Comparison of ENCODE assay signal across 9 cellular contexts in genomic region chr22:30312053-30312452, GRCh38. TPM values are rescaled to one million over a fixed set of nuclear protein-coding genes. Genes with fewer than 3 reads are reported as not detected.
DNase-seq lines count a peak whose midpoint lies in the region; ATAC-seq and TF ChIP-seq lines count a peak whose summit lies in the region.
"Had no signal": no experiment of that assay in that cellular context is flagged by ENCODE, and none has a peak within 500 bp of the region (broad histone marks: within the 10 kb centered on the region; RNA-seq: fewer than 3 reads in every experiment).

No MANE protein-coding gene starts in this region.

- H3K4me3 ChIP-seq in DND-41 (ENCODE audit: low read depth in 1 of 2, low read length in 2 of 2) (no peak overlapping the region), RWPE2 (ENCODE audit: severe bottlenecking) (no peak overlapping the region), epithelial cell of proximal tubule (ENCODE audit: low read depth, low read length) (peak overlapping the region; percentile 13), gastrocnemius medialis (no peak overlapping the region)

- no peaks in the 10 kb centered on the region for H3K9me3 ChIP-seq in DND-41 (ENCODE audit: insufficient read depth, low read length, severe bottlenecking)
- H3K9me3 ChIP-seq in RWPE2 (ENCODE audit: severe bottlenecking) = no peaks in the 10 kb centered on the region
- no peaks in the 10 kb centered on the region for H3K9me3 ChIP-seq in gastrocnemius medialis

- no peak overlapping the region for H3K4me2 ChIP-seq in DND-41 (ENCODE audit: insufficient read depth, low read length)

- H3K79me2 ChIP-seq in DND-41 (ENCODE audit: insufficient read depth, low read length) = peaks cover 97% of the 10 kb centered on the region

- peaks cover 97% of the 10 kb centered on the region for H3K4me1 ChIP-seq in DND-41 (ENCODE audit: insufficient read depth, low read length)
- peaks cover 31% of the 10 kb centered on the region for H3K4me1 ChIP-seq in RWPE2 (ENCODE audit: insufficient read depth, poor library complexity, severe bottlenecking)
- peaks cover 47 to 57% of the 10 kb centered on the region in 2 donors for H3K4me1 ChIP-seq in gastrocnemius medialis

- in situ Hi-C loops in gastrocnemius medialis (cut with MboI; ENCODE audit: low sequenced_read_pairs in 4 of 4) = no loop called here

- H3K4me1 Mint-ChIP-seq in progenitor cell of endocrine pancreas (ENCODE audit: low read depth) = peaks cover 10% of the 10 kb centered on the region

- ATAC-seq in DND-41 (ENCODE audit: insufficient read depth, low read depth) (no peak), RWPE2 (ENCODE audit: low read depth) (peak; percentile 93), gastrocnemius medialis (no peak), HG03175 (IDR thresholded peaks at IDR 0.05; ENCODE audit: unreplicated experiment) (no peak)

- DNase-seq in DND-41 = no peak
- no peak for DNase-seq in RWPE2 (ENCODE audit: low spot score)
- DNase-seq in epithelial cell of proximal tubule (ENCODE audit: low read depth) = no peak
- no peak for DNase-seq in gastrocnemius medialis
- no peak for DNase-seq in progenitor cell of endocrine pancreas (ENCODE audit: low spot score, unreplicated experiment)
- DNase-seq in HT-29 (ENCODE audit: low spot score) = no peak
- DNase-seq in germinal center (ENCODE audit: low spot score) = no peak
- DNase-seq: activated CD8-positive, alpha-beta memory T cell treated with anti-CD3 and anti-CD28 coated beads for 24 hours had no signal

- no peak overlapping the region for H3K9ac ChIP-seq in DND-41 (ENCODE audit: low read depth, low read length)

- H2AFZ ChIP-seq in DND-41 (ENCODE audit: low read depth, low read length) = no peak overlapping the region

- no peaks in the 10 kb centered on the region for H3K36me3 Mint-ChIP-seq in progenitor cell of endocrine pancreas (ENCODE audit: insufficient read depth)

- H3K4me3 Mint-ChIP-seq in progenitor cell of endocrine pancreas (ENCODE audit: low read depth) = no peak overlapping the region

- peaks cover 18% of the 10 kb centered on the region; the same call in 1 of the 2 replicates for H4K20me1 ChIP-seq in DND-41 (ENCODE audit: insufficient read depth, low read length)

- H3K27me3 Mint-ChIP-seq in progenitor cell of endocrine pancreas = no peaks in the 10 kb centered on the region

- no peak for TF ChIP-seq POLR2A in gastrocnemius medialis (IDR thresholded peaks at IDR 0.05)

- no peak overlapping the region for H3K27ac Mint-ChIP-seq in progenitor cell of endocrine pancreas

- H3K36me3 ChIP-seq in DND-41 (ENCODE audit: insufficient read depth, low read length) (peaks cover 68% of the 10 kb centered on the region), RWPE2 (ENCODE audit: low read depth) (no peaks in the 10 kb centered on the region), gastrocnemius medialis (no peaks in the 10 kb centered on the region)

- TF ChIP-seq CTCF in DND-41 (IDR thresholded peaks at IDR 0.05; ENCODE audit: borderline replicate concordance, extremely low read depth, low read length, poor library complexity, severe bottlenecking) = no peak
- TF ChIP-seq CTCF in RWPE2 (IDR thresholded peaks at IDR 0.05; ENCODE audit: poor library complexity, severe bottlenecking) = no peak
- no peak for TF ChIP-seq CTCF in epithelial cell of proximal tubule (conservative IDR thresholded peaks at IDR 0.05; ENCODE audit: low read depth, low read length)
- no peak for TF ChIP-seq CTCF in gastrocnemius medialis (IDR thresholded peaks at IDR 0.05 in 4 of 5, conservative IDR thresholded peaks at IDR 0.05 in 1 of 5)
- no peak for TF ChIP-seq CTCF in progenitor cell of endocrine pancreas (IDR thresholded peaks at IDR 0.05; ENCODE audit: unreplicated experiment)

- H3K27ac ChIP-seq in DND-41 (ENCODE audit: low read length) (peak overlapping the region; percentile 89), RWPE2 (ENCODE audit: poor library complexity, severe bottlenecking) (peak overlapping the region; percentile 44), gastrocnemius medialis (peak overlapping the region; percentile 57 to 70 (median 62))

- no peaks in the 10 kb centered on the region for H3K9me3 Mint-ChIP-seq in progenitor cell of endocrine pancreas (ENCODE audit: low read depth)

- no peaks in the 10 kb centered on the region for H3K27me3 ChIP-seq in DND-41 (ENCODE audit: insufficient read depth, low read length, poor library complexity)
- H3K27me3 ChIP-seq in RWPE2 (ENCODE audit: insufficient read depth, poor library complexity, severe bottlenecking) = no peaks in the 10 kb centered on the region
- no peaks in the 10 kb centered on the region for H3K27me3 ChIP-seq in gastrocnemius medialis

- intact Hi-C loops in gastrocnemius medialis (cut with DNase I; ENCODE audit: low total_unique reads) = no loop called here

RNA-seq across cellular contexts. Expression of gene TBC1D10A, which starts 14.7 kb away (rescaled TPM):
- total RNA-seq in epithelial cell of proximal tubule (15.5 and 22.9 TPM in 2 replicates), gastrocnemius medialis (1 to 10 TPM; 4.1 to 9.6 (median 6.2) TPM), progenitor cell of endocrine pancreas (10.6 and 13.4 TPM in 2 replicates)
- total RNA-seq in HT-29 (2014; rRNA removed; shearing (Covaris generic)) = 17.2 and 17.4 TPM in 2 replicates

RNA-seq across cellular contexts. Expression of gene CASTOR1, which starts 22.7 kb away (rescaled TPM):
- total RNA-seq in epithelial cell of proximal tubule = 6.4 and 14.3 TPM in 2 replicates
- total RNA-seq in gastrocnemius medialis = 1 to 10 TPM; 3.5 to 6.5 (median 5.6) TPM
- total RNA-seq in progenitor cell of endocrine pancreas = 7.2 and 9.3 TPM in 2 replicates
- 1.5 and 2.0 TPM in 2 replicates for total RNA-seq in HT-29 (2014; rRNA removed; shearing (Covaris generic))

RNA-seq across cellular contexts. Expression of gene SF3A1, which starts 44.6 kb away (rescaled TPM):
- total RNA-seq in epithelial cell of proximal tubule (42.6 and 44.2 TPM in 2 replicates), gastrocnemius medialis (100 to 1,000 TPM in 2 of 4 donors, 10 to 100 TPM in 2; 36.0 to 145 (median 94.5) TPM), progenitor cell of endocrine pancreas (155 and 165 TPM in 2 replicates)
- total RNA-seq in HT-29 (2014; rRNA removed; shearing (Covaris generic)) = 42.3 and 50.8 TPM in 2 replicates

RNA-seq across cellular contexts. Expression of gene CCDC157, which starts 44.8 kb away (rescaled TPM):
- total RNA-seq in epithelial cell of proximal tubule (2.2 and 5.0 TPM in 2 replicates), gastrocnemius medialis (1 to 10 TPM in 2 of 4 donors, under 1 TPM in 2; 0.41 to 1.4 (median 1.1) TPM), progenitor cell of endocrine pancreas (11.1 and 13.5 TPM in 2 replicates)
- total RNA-seq in HT-29 (2014; rRNA removed; shearing (Covaris generic)) = 3.6 and 5.5 TPM in 2 replicates

RNA-seq across cellular contexts. Expression of gene OSM, which starts 45.4 kb away (rescaled TPM):
- total RNA-seq in epithelial cell of proximal tubule (not detected in 2 replicates), gastrocnemius medialis (under 1 TPM in 1 of 4 donors, not detected in 3; 0.53 TPM), progenitor cell of endocrine pancreas (not detected in 2 replicates)
- total RNA-seq in HT-29 (2014; rRNA removed; shearing (Covaris generic)) = not detected in 2 replicates
